In the genomic region with DNA sequence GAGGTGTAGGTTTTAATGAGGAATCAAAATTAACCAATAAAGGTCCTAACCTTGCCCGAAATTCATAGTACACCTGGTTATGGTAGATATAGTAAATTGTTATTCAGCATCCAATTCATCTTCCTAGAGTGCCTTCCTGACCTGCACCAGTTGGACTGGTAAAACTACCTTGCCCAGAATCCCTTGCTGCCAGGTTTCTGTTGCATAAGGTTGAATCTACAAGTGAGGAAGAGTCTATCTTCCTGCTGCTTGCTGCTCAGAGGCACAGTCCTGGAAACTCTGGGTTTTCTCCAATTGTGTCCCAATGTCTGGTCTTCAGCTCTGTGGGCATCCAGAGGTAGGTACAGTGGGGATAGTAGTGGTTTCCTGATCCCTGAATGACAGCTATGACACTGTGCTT, we compare ENCODE assay signal across 34 cellular contexts. TPM values are rescaled to one million over a fixed set of nuclear protein-coding genes. Genes with fewer than 3 reads are reported as not detected.
DNase-seq lines count a peak whose midpoint lies in the region; ATAC-seq and TF ChIP-seq lines count a peak whose summit lies in the region.
"Had no signal": no experiment of that assay in that cellular context is flagged by ENCODE, and none has a peak within 500 bp of the region (broad histone marks: within the 10 kb centered on the region; RNA-seq: fewer than 3 reads in every experiment).

No MANE protein-coding gene starts in this region.

- H2BK5ac ChIP-seq in trophoblast cell (ENCODE audit: low read depth, low read length, poor library complexity) = no peak overlapping the region

- H3K4me2 ChIP-seq in OCI-LY1 (ENCODE audit: low read length) (peak overlapping the region; percentile 8; the same call in 1 of the 2 replicates), trophoblast cell (ENCODE audit: low read length) (no peak overlapping the region)
- H3K4me2 ChIP-seq: KMS-11 had no signal

- no CpG with 5 or more reads among the region's 1 CpG for WGBS in trophoblast cell (ENCODE audit: extremely low coverage, insufficient coverage, insufficient read length)

- H3K79me1 ChIP-seq in trophoblast cell (ENCODE audit: low read length) = peaks cover 7% of the 10 kb centered on the region

- H3K4me3 ChIP-seq in OCI-LY1 (ENCODE audit: low read depth, low read length, poor library complexity, severe bottlenecking) (no peak overlapping the region), trophoblast cell (ENCODE audit: low read depth, low read length) (no peak overlapping the region)
- H3K4me3 ChIP-seq: esophagus squamous epithelium, GM12878, left lung, SJSA1, suprapubic skin had no signal

- H2BK12ac ChIP-seq in trophoblast cell (ENCODE audit: low read length) = peak overlapping the region; percentile 16

- no peak overlapping the region for H3K14ac ChIP-seq in trophoblast cell (ENCODE audit: low read length)

- H3K27me3 ChIP-seq in OCI-LY1 (ENCODE audit: insufficient read depth, low read length) = no peaks in the 10 kb centered on the region
- H3K27me3 ChIP-seq in trophoblast cell (ENCODE audit: insufficient read depth, low read length) = no peaks in the 10 kb centered on the region
- H3K27me3 ChIP-seq: esophagus squamous epithelium, left lung, neutrophil, SJSA1, suprapubic skin had no signal

- H3F3A ChIP-seq in OCI-LY1 (ENCODE audit: insufficient read depth, low read length) = no peaks in the 10 kb centered on the region

- H3K9me3 ChIP-seq in OCI-LY1 (ENCODE audit: low read length) (no peaks in the 10 kb centered on the region), trophoblast cell (ENCODE audit: insufficient read depth, low read depth, low read length) (no peaks in the 10 kb centered on the region)
- H3K9me3 ChIP-seq: esophagus squamous epithelium, left lung, neutrophil, SJSA1, suprapubic skin had no signal

- H3K36me3 ChIP-seq in OCI-LY1 (ENCODE audit: insufficient read depth, low read length) (no peaks in the 10 kb centered on the region), trophoblast cell (ENCODE audit: control insufficient read depth in 1 of 2, insufficient read depth in 2 of 2, low read length in 2 of 2) (no peaks in the 10 kb centered on the region)
- H3K36me3 ChIP-seq: esophagus squamous epithelium, left lung, neutrophil, SJSA1, suprapubic skin had no signal

- no peak overlapping the region for H3K23ac ChIP-seq in trophoblast cell (ENCODE audit: low read length)

- H2AFZ ChIP-seq in OCI-LY1 (ENCODE audit: low read length) (no peak overlapping the region), trophoblast cell (ENCODE audit: insufficient read depth, low read length, poor library complexity) (peak overlapping the region; percentile 30)

- H3K9me2 ChIP-seq in OCI-LY1 (ENCODE audit: low read depth, low read length) = no peaks in the 10 kb centered on the region

- H3K9ac ChIP-seq in OCI-LY1 (ENCODE audit: low read length) = no peak overlapping the region
- no peak overlapping the region for H3K9ac ChIP-seq in trophoblast cell (ENCODE audit: low read length)
- H3K9ac ChIP-seq: KMS-11 had no signal

- H3K4ac ChIP-seq in trophoblast cell (ENCODE audit: low read depth, low read length) = no peak overlapping the region

- H2AK5ac ChIP-seq in trophoblast cell (ENCODE audit: low read length) = no peak overlapping the region

- DNase-seq in DMS53 (lab: John Stamatoyannopoulos, UW) (peak; percentile 16), DMS53 treated with DMSO at 0.1 percent for 48 hours (lab: John Stamatoyannopoulos, UW; ENCODE audit: unreplicated experiment) (no peak), trophoblast cell (peak; percentile 26 to 62), NOMO-1 treated with dmso at 0.1 percent for 144 hours (lab: John Stamatoyannopoulos, UW; ENCODE audit: unreplicated experiment) (no peak)
- DNase-seq: activated CD8-positive, alpha-beta T cell treated with anti-CD3 and anti-CD28 coated beads, Interleukin-2, amount 10 ng/mL, durations not matched to agents 7 days and 5 days; aorta; Calu3; cortex of kidney; effector memory CD8-positive, alpha-beta T cell; esophagus squamous epithelium; immature natural killer cell; left lung; NCI-H526; NK-92 treated with Interleukin-12 subunit alpha and Interleukin-12 subunit beta, amount 100 ng/mL, for 24 hours; stimulated activated CD4-positive, alpha-beta T cell treated with anti-CD3 and anti-CD28 coated beads, Interleukin-15, amount 100 ng/mL, for 24 hours; stimulated activated naive B cell treated with anti-CD40 and anti-IgM and Interleukin-4, amounts not matched to agents 10 μg/mL and 1 μg/mL and 100 μg/mL, for 72 hours had no signal

- no peak for TF ChIP-seq CTCF in OCI-LY1 (IDR thresholded peaks at IDR 0.05; ENCODE audit: low read length)

- no peaks in the 10 kb centered on the region for H4K20me1 ChIP-seq in OCI-LY1 (ENCODE audit: insufficient read depth, low read length)

- H4K12ac ChIP-seq in trophoblast cell (ENCODE audit: low read depth, low read length) = no peak overlapping the region

- H2BK120ac ChIP-seq in trophoblast cell (ENCODE audit: insufficient read depth, low read length, poor library complexity) = no peak overlapping the region

- ATAC-seq in esophagus mucosa (peak; percentile 78), HG02571 (IDR thresholded peaks at IDR 0.05; ENCODE audit: unreplicated experiment) (no peak), GM18909 (IDR thresholded peaks at IDR 0.05; ENCODE audit: poor library complexity, unreplicated experiment) (no peak)
- ATAC-seq: activated CD8-positive, alpha-beta T cell treated with anti-CD3 and anti-CD28 coated beads, Interleukin-2, amount 10 ng/mL, durations not matched to agents 7 days and 5 days; effector memory CD8-positive, alpha-beta T cell; GM12878; left lung; stimulated activated naive B cell treated with anti-CD40 and anti-IgM and Interleukin-4, amounts not matched to agents 10 μg/mL and 1 μg/mL and 100 μg/mL, for 72 hours had no signal

- H3K4me1 ChIP-seq in OCI-LY1 (ENCODE audit: insufficient read depth, low read length, severe bottlenecking) (peaks cover 10% of the 10 kb centered on the region), trophoblast cell (ENCODE audit: control insufficient read depth in 1 of 2, insufficient read depth in 2 of 2, low read length in 2 of 2) (peaks cover 3 to 6% of the 10 kb centered on the region in 2 experiments)
- H3K4me1 ChIP-seq: left lung, suprapubic skin had no signal

- peak overlapping the region; percentile 1 for H4K8ac ChIP-seq in trophoblast cell (ENCODE audit: low read depth, low read length)

- H3K18ac ChIP-seq in trophoblast cell (ENCODE audit: low read length) = no peak overlapping the region

- H3K27ac ChIP-seq in OCI-LY1 (ENCODE audit: low read depth, low read length, poor library complexity, severe bottlenecking) (no peak overlapping the region), trophoblast cell (ENCODE audit: low read depth, low read length) (no peak overlapping the region)
- H3K27ac ChIP-seq: 22Rv1, C4-2B, esophagus squamous epithelium, KMS-11, left lung, neutrophil, SJSA1, suprapubic skin had no signal

- no peaks in the 10 kb centered on the region for H3K79me2 ChIP-seq in OCI-LY1 (ENCODE audit: insufficient read depth, low read length)
- H3K79me2 ChIP-seq in trophoblast cell (ENCODE audit: control insufficient read depth, insufficient read depth, low read length, poor library complexity) = no peaks in the 10 kb centered on the region

- no peak overlapping the region for H4K91ac ChIP-seq in trophoblast cell (ENCODE audit: low read depth, low read length)

RNA-seq across cellular contexts. Expression of gene CCDC54, which starts 17.3 kb away (rescaled TPM):
- total RNA-seq in esophagus mucosa = not detected
- not detected in 2 replicates for polyA plus RNA-seq in trophoblast cell (2013)
- total RNA-seq: activated CD8-positive, alpha-beta T cell treated with anti-CD3 and anti-CD28 coated beads, Interleukin-2, amount 10 ng/mL, durations not matched to agents 7 days and 5 days; aorta; Calu3; cardiac septum; esophagus squamous epithelium; frontal cortex; GM12878; H4; left lung; mesenteric fat pad; pulmonary artery endothelial cell; RPMI7951; SJSA1; suprapubic skin; urinary bladder had no signal
- polyA plus RNA-seq: aorta, GM12878, urinary bladder had no signal

Comparison
In these comparisons a context has a peak if more than half of its experiments do, and no peak if none do; other contexts are left out.
1. DNase-seq: peak in DMS53 (single experiment) and trophoblast cell (2 of 2); none in DMS53 treated with DMSO at 0.1 percent for 48 hours (single experiment) and NOMO-1 treated with dmso at 0.1 percent for 144 hours (single experiment).